9 cellular contexts compared by ENCODE assay signal in genomic region chr13:50989476-50989875, GRCh38.
A peak's percentile ranks its signal among the peaks of the same experiment; 100 is the strongest.
DNase-seq lines count a peak whose midpoint lies in the region; TF ChIP-seq lines count a peak whose summit lies in the region.
"Had no signal": no experiment of that assay in that cellular context is flagged by ENCODE, and none has a peak within 500 bp of the region (broad histone marks: within the 10 kb centered on the region; RNA-seq: fewer than 3 reads in every experiment).

No MANE protein-coding gene starts in this region.

- TF ChIP-seq RAD21 in neural cell (conservative IDR thresholded peaks at IDR 0.05), result peak; percentile 33

- dilution Hi-C loops in mammary epithelial cell (cut with HindIII; ENCODE audit: low sequenced_read_pairs), result no loop called here

- intact Hi-C loops in mammary epithelial cell (cut with micrococcal nuclease), result no loop called here

- H3K27ac ChIP-seq in neural cell (ENCODE audit: low read length), result peak overlapping the region; percentile 97
- no peak overlapping the region for H3K27ac ChIP-seq in mammary epithelial cell (ENCODE audit: insufficient read depth, low read depth, low read length)

- H3K4me2 ChIP-seq in neural cell (ENCODE audit: low read length), result no peak overlapping the region
- no peak overlapping the region for H3K4me2 ChIP-seq in mammary epithelial cell (ENCODE audit: insufficient read depth, low read depth, low read length)

- 83% methylated on average over 6 of the region's 6 CpGs for WGBS in mammary epithelial cell (ENCODE audit: low coverage, missing lambda C conversion rate)

- peaks cover 0 to 3% (median 0%) of the 10 kb centered on the region in 3 donors for H3K36me3 Mint-ChIP-seq in immature natural killer cell
- no peaks in the 10 kb centered on the region for H3K36me3 Mint-ChIP-seq in activated naive CD8-positive, alpha-beta T cell treated with anti-CD3 and anti-CD28 coated beads for 36 hours

- no peak for TF ChIP-seq EP300 in neural cell (conservative IDR thresholded peaks at IDR 0.05; ENCODE audit: poor library complexity, severe bottlenecking)

- DNase-seq in G401 (ENCODE audit: low spot score) (peak; percentile 45), NCI-H69 (lab: John Stamatoyannopoulos, UW) (peak; percentile 87), erythroblast (lab: John Stamatoyannopoulos, UW) (peak; percentile 60 to 75), immature natural killer cell (no peak), mammary epithelial cell (no peak)
- no peak for DNase-seq in activated CD4-positive, CD25-positive, alpha-beta regulatory T cell (lab: John Stamatoyannopoulos, UW)
- DNase-seq in activated naive CD8-positive, alpha-beta T cell treated with anti-CD3 and anti-CD28 coated beads for 36 hours, result no peak
- DNase-seq: NCI-H526 treated with DMSO at 0.1 percent for 48 hours had no signal

- H3K4me3 Mint-ChIP-seq in immature natural killer cell, result no peak overlapping the region
- no peak overlapping the region for H3K4me3 Mint-ChIP-seq in activated naive CD8-positive, alpha-beta T cell treated with anti-CD3 and anti-CD28 coated beads for 36 hours

- CTCF ChIA-PET in mammary epithelial cell (lab: Charles Lee; ENCODE audit: low non-redundant PET), result no interaction called here

- peak; percentile 41 for TF ChIP-seq CTCF in neural cell (IDR thresholded peaks at IDR 0.05; ENCODE audit: poor library complexity, severe bottlenecking)
- TF ChIP-seq CTCF in mammary epithelial cell (conservative IDR thresholded peaks at IDR 0.05 in 1 of 2, IDR thresholded peaks at IDR 0.05 in 1 of 2; ENCODE audit: extremely low read depth in 1 of 2, insufficient read depth in 1 of 2, low read depth in 1 of 2, low read length in 2 of 2), result no peak

- no peaks in the 10 kb centered on the region for H4K20me1 ChIP-seq in neural cell (ENCODE audit: insufficient read depth)
- H4K20me1 ChIP-seq in mammary epithelial cell (ENCODE audit: insufficient read depth, low read length), result no peaks in the 10 kb centered on the region

- H3K27me3 Mint-ChIP-seq in immature natural killer cell (ENCODE audit: low read depth in 3 of 3), result peaks cover 1 to 9% (median 5%) of the 10 kb centered on the region in 3 donors
- no peaks in the 10 kb centered on the region for H3K27me3 Mint-ChIP-seq in activated naive CD8-positive, alpha-beta T cell treated with anti-CD3 and anti-CD28 coated beads for 36 hours

- in situ Hi-C loops in G401 (cut with HindIII; ENCODE audit: low sequenced_read_pairs) (no loop called here), mammary epithelial cell (cut with MboI; ENCODE audit: low sequenced_read_pairs in 2 of 2) (no loop called here)

- H3K9me2 ChIP-seq in neural cell (ENCODE audit: insufficient read depth, low read length), result no peaks in the 10 kb centered on the region

- BruUV-seq in mammary epithelial cell (replicated peaks; lab: Mats Ljungman, UMichigan), result no TSS peak

- peak overlapping the region; percentile 79 for H3K9ac ChIP-seq in neural cell (ENCODE audit: low read length)
- no peak overlapping the region for H3K9ac ChIP-seq in mammary epithelial cell (ENCODE audit: insufficient read depth, low read length)

- H3K9me3 Mint-ChIP-seq in immature natural killer cell, result peaks cover 1 to 6% (median 4%) of the 10 kb centered on the region in 6 donors
- no peaks in the 10 kb centered on the region for H3K9me3 Mint-ChIP-seq in activated naive CD8-positive, alpha-beta T cell treated with anti-CD3 and anti-CD28 coated beads for 36 hours

- peaks cover 20% of the 10 kb centered on the region for H3F3A ChIP-seq in neural cell (ENCODE audit: insufficient read depth, low read length, poor library complexity, severe bottlenecking)

- H3K4me1 ChIP-seq in mammary epithelial cell (ENCODE audit: insufficient read depth, low read length), result no peaks in the 10 kb centered on the region

- H3K36me3 ChIP-seq in neural cell (ENCODE audit: insufficient read depth, low read length), result no peaks in the 10 kb centered on the region
- no peaks in the 10 kb centered on the region for H3K36me3 ChIP-seq in mammary epithelial cell (ENCODE audit: insufficient read depth, low read length)

- H3K4me3 ChIP-seq in neural cell (ENCODE audit: low read length), result no peak overlapping the region
- no peak overlapping the region for H3K4me3 ChIP-seq in mammary epithelial cell (replicated peaks in 1 of 3; ENCODE audit: insufficient read depth in 1 of 3, low read depth in 2 of 3, low read length in 3 of 3)

- H3K27ac Mint-ChIP-seq in immature natural killer cell, result no peak overlapping the region
- no peak overlapping the region for H3K27ac Mint-ChIP-seq in activated naive CD8-positive, alpha-beta T cell treated with anti-CD3 and anti-CD28 coated beads for 36 hours

- H2AFZ ChIP-seq in neural cell (ENCODE audit: low read depth, low read length) (no peak overlapping the region), mammary epithelial cell (ENCODE audit: low read depth, low read length) (no peak overlapping the region)

- TF ChIP-seq POLR2A in erythroblast (IDR thresholded peaks at IDR 0.05; ENCODE audit: low read length), result no peak

- H3K27me3 ChIP-seq in neural cell (ENCODE audit: insufficient read depth, low read depth, low read length) (no peaks in the 10 kb centered on the region), mammary epithelial cell (ENCODE audit: insufficient read depth, low read length) (peaks cover 2% of the 10 kb centered on the region)

- peaks cover 22 to 31% of the 10 kb centered on the region in 2 donors for H3K4me1 Mint-ChIP-seq in immature natural killer cell
- H3K4me1 Mint-ChIP-seq in activated naive CD8-positive, alpha-beta T cell treated with anti-CD3 and anti-CD28 coated beads for 36 hours, result peaks cover 24% of the 10 kb centered on the region

- no peaks in the 10 kb centered on the region for H3K9me3 ChIP-seq in neural cell (ENCODE audit: low read length)
- H3K9me3 ChIP-seq in mammary epithelial cell (replicated peaks; ENCODE audit: insufficient read depth, low read length), result no peaks in the 10 kb centered on the region

- no peaks in the 10 kb centered on the region for H3K79me2 ChIP-seq in neural cell (replicated peaks; ENCODE audit: insufficient read depth, low read length)
- no peaks in the 10 kb centered on the region for H3K79me2 ChIP-seq in mammary epithelial cell (ENCODE audit: insufficient read depth, low read length)

TF ChIP-seq in neural cell, 6 proteins besides CTCF, POLR2A, EP300 and RAD21:
- no peak for TF ChIP-seq MXI1 (conservative IDR thresholded peaks at IDR 0.05; ENCODE audit: poor library complexity, severe bottlenecking)
- no peak for TF ChIP-seq POLR2AphosphoS5 (IDR thresholded peaks at IDR 0.05)
- TF ChIP-seq, protein P1, sequence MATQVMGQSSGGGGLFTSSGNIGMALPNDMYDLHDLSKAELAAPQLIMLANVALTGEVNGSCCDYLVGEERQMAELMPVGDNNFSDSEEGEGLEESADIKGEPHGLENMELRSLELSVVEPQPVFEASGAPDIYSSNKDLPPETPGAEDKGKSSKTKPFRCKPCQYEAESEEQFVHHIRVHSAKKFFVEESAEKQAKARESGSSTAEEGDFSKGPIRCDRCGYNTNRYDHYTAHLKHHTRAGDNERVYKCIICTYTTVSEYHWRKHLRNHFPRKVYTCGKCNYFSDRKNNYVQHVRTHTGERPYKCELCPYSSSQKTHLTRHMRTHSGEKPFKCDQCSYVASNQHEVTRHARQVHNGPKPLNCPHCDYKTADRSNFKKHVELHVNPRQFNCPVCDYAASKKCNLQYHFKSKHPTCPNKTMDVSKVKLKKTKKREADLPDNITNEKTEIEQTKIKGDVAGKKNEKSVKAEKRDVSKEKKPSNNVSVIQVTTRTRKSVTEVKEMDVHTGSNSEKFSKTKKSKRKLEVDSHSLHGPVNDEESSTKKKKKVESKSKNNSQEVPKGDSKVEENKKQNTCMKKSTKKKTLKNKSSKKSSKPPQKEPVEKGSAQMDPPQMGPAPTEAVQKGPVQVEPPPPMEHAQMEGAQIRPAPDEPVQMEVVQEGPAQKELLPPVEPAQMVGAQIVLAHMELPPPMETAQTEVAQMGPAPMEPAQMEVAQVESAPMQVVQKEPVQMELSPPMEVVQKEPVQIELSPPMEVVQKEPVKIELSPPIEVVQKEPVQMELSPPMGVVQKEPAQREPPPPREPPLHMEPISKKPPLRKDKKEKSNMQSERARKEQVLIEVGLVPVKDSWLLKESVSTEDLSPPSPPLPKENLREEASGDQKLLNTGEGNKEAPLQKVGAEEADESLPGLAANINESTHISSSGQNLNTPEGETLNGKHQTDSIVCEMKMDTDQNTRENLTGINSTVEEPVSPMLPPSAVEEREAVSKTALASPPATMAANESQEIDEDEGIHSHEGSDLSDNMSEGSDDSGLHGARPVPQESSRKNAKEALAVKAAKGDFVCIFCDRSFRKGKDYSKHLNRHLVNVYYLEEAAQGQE (IDR thresholded peaks at IDR 0.05; ENCODE audit: borderline replicate concordance), result no peak
TF ChIP-seq in neural cell: peak in this region for 0.

Comparison
In these comparisons a context has a peak if more than half of its experiments do, and no peak if none do; other contexts are left out.
1. DNase-seq: peak in G401 (single experiment), NCI-H69 (single experiment) and erythroblast (2 of 2); none in activated CD4-positive, CD25-positive, alpha-beta regulatory T cell (0 of 4), immature natural killer cell (0 of 3), mammary epithelial cell (single experiment) and activated naive CD8-positive, alpha-beta T cell treated with anti-CD3 and anti-CD28 coated beads for 36 hours (single experiment).